14 cellular contexts compared by ENCODE assay signal in genomic region chr20:45104786-45105185, GRCh38. TPM values are rescaled to one million over a fixed set of nuclear protein-coding genes. Genes with fewer than 3 reads are reported as not detected.
DNase-seq lines count a peak whose midpoint lies in the region; ATAC-seq and TF ChIP-seq lines count a peak whose summit lies in the region.
"Had no signal": no experiment of that assay in that cellular context is flagged by ENCODE, and none has a peak within 500 bp of the region (broad histone marks: within the 10 kb centered on the region; RNA-seq: fewer than 3 reads in every experiment).

No MANE protein-coding gene starts in this region.

- DNase-seq in DMS 273 (lab: John Stamatoyannopoulos, UW; ENCODE audit: unreplicated experiment) (peak; percentile 42), DMS 273 treated with DMSO at 0.1 percent for 48 hours (lab: John Stamatoyannopoulos, UW) (no peak), fibroblast of villous mesenchyme (ENCODE audit: low read depth) (peak; percentile 7), superior temporal gyrus (ENCODE audit: extremely low spot score) (peak; percentile 48), activated gamma-delta T cell treated with Interleukin-2 at 50 U/mL for 16 hours (no peak), iPS-NIHi11 (ENCODE audit: low spot score) (no peak), NCI-H82 (lab: John Stamatoyannopoulos, UW) (no peak)
- DNase-seq: activated CD4-positive, alpha-beta T cell treated with anti-CD3 and anti-CD28 coated beads, Interleukin-2, amount 10 ng/mL, durations not matched to agents 24 days and 14 days; activated naive CD4-positive, alpha-beta T cell treated with anti-CD3 and anti-CD28 coated beads, Interleukin-2, amount 10 ng/mL, durations not matched to agents 7 days and 5 days; effector CD4-positive, alpha-beta T cell; NCI-H1436; RPMI8226 had no signal

- ATAC-seq in SK-N-SH treated with all-trans-retinoic acid at 6 μM for 48 hours: peak; percentile 92
- ATAC-seq: HCT116 had no signal

- no peak for TF ChIP-seq CTCF in fibroblast of villous mesenchyme (IDR thresholded peaks at IDR 0.05; ENCODE audit: insufficient read depth, low read depth, low read length)

- H3K4me3 ChIP-seq in fibroblast of villous mesenchyme (ENCODE audit: low read depth, low read length): no peak overlapping the region

TF ChIP-seq in SK-N-SH treated with all-trans-retinoic acid at 6 μM for 48 hours, 23 proteins besides CTCF, POLR2A, EP300 and RAD21:
- no peak for TF ChIP-seq ZC3H10 (CRISPR knock-in tag; IDR thresholded peaks at IDR 0.05)
- no peak for TF ChIP-seq ZNF8 (CRISPR knock-in tag; IDR thresholded peaks at IDR 0.05)
- TF ChIP-seq TOX (CRISPR knock-in tag; IDR thresholded peaks at IDR 0.05; ENCODE audit: borderline replicate concordance): no peak
- TF ChIP-seq, protein P1, sequence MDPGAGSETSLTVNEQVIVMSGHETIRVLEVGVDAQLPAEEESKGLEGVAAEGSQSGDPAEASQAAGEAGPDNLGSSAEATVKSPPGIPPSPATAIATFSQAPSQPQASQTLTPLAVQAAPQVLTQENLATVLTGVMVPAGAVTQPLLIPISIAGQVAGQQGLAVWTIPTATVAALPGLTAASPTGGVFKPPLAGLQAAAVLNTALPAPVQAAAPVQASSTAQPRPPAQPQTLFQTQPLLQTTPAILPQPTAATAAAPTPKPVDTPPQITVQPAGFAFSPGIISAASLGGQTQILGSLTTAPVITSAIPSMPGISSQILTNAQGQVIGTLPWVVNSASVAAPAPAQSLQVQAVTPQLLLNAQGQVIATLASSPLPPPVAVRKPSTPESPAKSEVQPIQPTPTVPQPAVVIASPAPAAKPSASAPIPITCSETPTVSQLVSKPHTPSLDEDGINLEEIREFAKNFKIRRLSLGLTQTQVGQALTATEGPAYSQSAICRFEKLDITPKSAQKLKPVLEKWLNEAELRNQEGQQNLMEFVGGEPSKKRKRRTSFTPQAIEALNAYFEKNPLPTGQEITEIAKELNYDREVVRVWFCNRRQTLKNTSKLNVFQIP (CRISPR knock-in tag; IDR thresholded peaks at IDR 0.05; ENCODE audit: borderline replicate concordance, low read depth): no peak
- TF ChIP-seq PATZ1 (CRISPR knock-in tag; IDR thresholded peaks at IDR 0.05; ENCODE audit: borderline replicate concordance): no peak
- TF ChIP-seq ZFP30 (CRISPR knock-in tag; IDR thresholded peaks at IDR 0.05): no peak
- no peak for TF ChIP-seq SNAI2 (CRISPR knock-in tag; IDR thresholded peaks at IDR 0.05)
- no peak for TF ChIP-seq CSDC2 (CRISPR knock-in tag; IDR thresholded peaks at IDR 0.05)
- no peak for TF ChIP-seq ZFP3 (CRISPR knock-in tag; IDR thresholded peaks at IDR 0.05)
- no peak for TF ChIP-seq CSRNP3 (CRISPR knock-in tag; IDR thresholded peaks at IDR 0.05)
- no peak for TF ChIP-seq TCF4 (CRISPR knock-in tag; IDR thresholded peaks at IDR 0.05; ENCODE audit: borderline replicate concordance)
- no peak for TF ChIP-seq OSR1 (CRISPR knock-in tag; IDR thresholded peaks at IDR 0.05)
- no peak for TF ChIP-seq ESRRG (CRISPR knock-in tag; IDR thresholded peaks at IDR 0.05)
- no peak for TF ChIP-seq GLIS3 (CRISPR knock-in tag; IDR thresholded peaks at IDR 0.05)
- TF ChIP-seq ISL1 (CRISPR knock-in tag; IDR thresholded peaks at IDR 0.05): no peak
- no peak for TF ChIP-seq ARNTL (CRISPR knock-in tag; IDR thresholded peaks at IDR 0.05; ENCODE audit: borderline replicate concordance, low read depth)
- TF ChIP-seq, protein P2, sequence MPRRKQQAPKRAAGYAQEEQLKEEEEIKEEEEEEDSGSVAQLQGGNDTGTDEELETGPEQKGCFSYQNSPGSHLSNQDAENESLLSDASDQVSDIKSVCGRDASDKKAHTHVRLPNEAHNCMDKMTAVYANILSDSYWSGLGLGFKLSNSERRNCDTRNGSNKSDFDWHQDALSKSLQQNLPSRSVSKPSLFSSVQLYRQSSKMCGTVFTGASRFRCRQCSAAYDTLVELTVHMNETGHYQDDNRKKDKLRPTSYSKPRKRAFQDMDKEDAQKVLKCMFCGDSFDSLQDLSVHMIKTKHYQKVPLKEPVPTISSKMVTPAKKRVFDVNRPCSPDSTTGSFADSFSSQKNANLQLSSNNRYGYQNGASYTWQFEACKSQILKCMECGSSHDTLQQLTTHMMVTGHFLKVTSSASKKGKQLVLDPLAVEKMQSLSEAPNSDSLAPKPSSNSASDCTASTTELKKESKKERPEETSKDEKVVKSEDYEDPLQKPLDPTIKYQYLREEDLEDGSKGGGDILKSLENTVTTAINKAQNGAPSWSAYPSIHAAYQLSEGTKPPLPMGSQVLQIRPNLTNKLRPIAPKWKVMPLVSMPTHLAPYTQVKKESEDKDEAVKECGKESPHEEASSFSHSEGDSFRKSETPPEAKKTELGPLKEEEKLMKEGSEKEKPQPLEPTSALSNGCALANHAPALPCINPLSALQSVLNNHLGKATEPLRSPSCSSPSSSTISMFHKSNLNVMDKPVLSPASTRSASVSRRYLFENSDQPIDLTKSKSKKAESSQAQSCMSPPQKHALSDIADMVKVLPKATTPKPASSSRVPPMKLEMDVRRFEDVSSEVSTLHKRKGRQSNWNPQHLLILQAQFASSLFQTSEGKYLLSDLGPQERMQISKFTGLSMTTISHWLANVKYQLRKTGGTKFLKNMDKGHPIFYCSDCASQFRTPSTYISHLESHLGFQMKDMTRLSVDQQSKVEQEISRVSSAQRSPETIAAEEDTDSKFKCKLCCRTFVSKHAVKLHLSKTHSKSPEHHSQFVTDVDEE (CRISPR knock-in tag; IDR thresholded peaks at IDR 0.05): no peak

RNA-seq across cellular contexts. Expression of gene KCNS1, which starts 3.9 kb away (rescaled TPM):
- total RNA-seq in fibroblast of villous mesenchyme: 0.86 and 1.3 TPM in 2 replicates

RNA-seq across cellular contexts. Expression of gene WFDC5, which starts 10.2 kb away (rescaled TPM):
- not detected in 2 replicates for total RNA-seq in fibroblast of villous mesenchyme
- total RNA-seq: activated CD4-positive, alpha-beta T cell treated with anti-CD3 and anti-CD28 coated beads, Interleukin-2, amount 10 ng/mL, durations not matched to agents 24 days and 14 days had no signal

RNA-seq across cellular contexts. Expression of gene WFDC12, which starts 19.5 kb away (rescaled TPM):
- not detected in 2 replicates for total RNA-seq in fibroblast of villous mesenchyme
- total RNA-seq: activated CD4-positive, alpha-beta T cell treated with anti-CD3 and anti-CD28 coated beads, Interleukin-2, amount 10 ng/mL, durations not matched to agents 24 days and 14 days had no signal

Comparison
In these comparisons a context has a peak if more than half of its experiments do, and no peak if none do; other contexts are left out.
1. DNase-seq: peak in DMS 273 (single experiment), fibroblast of villous mesenchyme (single experiment) and superior temporal gyrus (single experiment); none in DMS 273 treated with DMSO at 0.1 percent for 48 hours (single experiment), activated gamma-delta T cell treated with Interleukin-2 at 50 U/mL for 16 hours (single experiment), iPS-NIHi11 (single experiment) and NCI-H82 (single experiment).